17 cellular contexts compared by ENCODE assay signal in genomic region chr16:25036561-25036960, GRCh38. TPM values are rescaled to one million over a fixed set of nuclear protein-coding genes. Genes with fewer than 3 reads are reported as not detected.
DNase-seq lines count a peak whose midpoint lies in the region; ATAC-seq and TF ChIP-seq lines count a peak whose summit lies in the region.
"Had no signal": no experiment of that assay in that cellular context is flagged by ENCODE, and none has a peak within 500 bp of the region (broad histone marks: within the 10 kb centered on the region; RNA-seq: fewer than 3 reads in every experiment).

No MANE protein-coding gene starts in this region.

- H3K4me2 ChIP-seq in GM23338 = no peak overlapping the region
- no peak overlapping the region for H3K4me2 ChIP-seq in trophoblast cell (ENCODE audit: low read length)
- H3K4me2 ChIP-seq: KMS-11 had no signal

- H4K91ac ChIP-seq in trophoblast cell (ENCODE audit: low read depth, low read length) = no peak overlapping the region

- POLR2A ChIA-PET in Panc1 (lab: Charles Lee) = no interaction called here

- H2AFZ ChIP-seq in ACC112 (ENCODE audit: low read length, unreplicated experiment) (no peak overlapping the region), GM23338 (no peak overlapping the region), trophoblast cell (ENCODE audit: insufficient read depth, low read length, poor library complexity) (no peak overlapping the region)

- CTCF ChIA-PET in Panc1 (lab: Charles Lee) = no interaction called here

- ATAC-seq in GM23338 (no peak), Panc1 (no peak)
- ATAC-seq in activated T-cell treated with anti-CD3 and anti-CD28 coated beads, Interleukin-2, amount 50 U/mL, for 72 hours (replicated peaks in 1 of 2) = no peak

- H2BK5ac ChIP-seq in trophoblast cell (ENCODE audit: low read depth, low read length, poor library complexity) = no peak overlapping the region

- no peaks in the 10 kb centered on the region for H4K20me1 ChIP-seq in GM23338 (replicated peaks; ENCODE audit: insufficient read depth)

- no peak overlapping the region for H2BK12ac ChIP-seq in trophoblast cell (ENCODE audit: low read length)

- peaks cover 4% of the 10 kb centered on the region; the same call in 1 of the 2 replicates for H3F3A ChIP-seq in GM23338 (replicated peaks; ENCODE audit: low read depth)

- peak overlapping the region; percentile 20 for H3K9ac ChIP-seq in trophoblast cell (ENCODE audit: low read length)
- H3K9ac ChIP-seq: KMS-11 had no signal

- no peak overlapping the region for H3K4ac ChIP-seq in trophoblast cell (ENCODE audit: low read depth, low read length)

- TF ChIP-seq CTCF in GM23338 (conservative IDR thresholded peaks at IDR 0.05; ENCODE audit: low read depth in 2 of 2) (no peak), Panc1 (IDR thresholded peaks at IDR 0.05) (no peak), tibial artery (IDR thresholded peaks at IDR 0.05) (no peak)

- DNase-seq in GM23338 (ENCODE audit: low spot score) = no peak
- DNase-seq in Panc1 (ENCODE audit: low read depth, low spot score) = no peak
- no peak for DNase-seq in trophoblast cell
- DNase-seq in activated T-cell treated with anti-CD3 and anti-CD28 coated beads, Interleukin-2, amount 50 U/mL, for 72 hours = no peak
- no peak for DNase-seq in tibial artery
- no peak for DNase-seq in DMS79 (lab: John Stamatoyannopoulos, UW)
- DNase-seq: H7, NCI-H1048, NCI-H1417, NCI-H1694, NCI-H2029 treated with DMSO at 0.1 percent for 48 hours, NCI-H446 treated with DMSO at 0.1 percent for 48 hours, NCI-H526 had no signal

- H2BK120ac ChIP-seq in trophoblast cell (ENCODE audit: insufficient read depth, low read length, poor library complexity) = no peak overlapping the region

- in situ Hi-C loops in Panc1 (cut with HindIII; ENCODE audit: low pct_unique_long_range_greater_than_20kb, low sequenced_read_pairs) = no loop called here

- H3K9me2 ChIP-seq in GM23338 (ENCODE audit: insufficient read depth) = no peaks in the 10 kb centered on the region

- H3K79me1 ChIP-seq in trophoblast cell (ENCODE audit: low read length) = no peaks in the 10 kb centered on the region

- no peak overlapping the region for H3K18ac ChIP-seq in trophoblast cell (ENCODE audit: low read length)

- H3K4me1 ChIP-seq in ACC112 (ENCODE audit: control insufficient read depth, insufficient read depth, low read length, unreplicated experiment) = peaks cover 29% of the 10 kb centered on the region
- peaks cover 3% of the 10 kb centered on the region; the same call in 1 of the 2 replicates for H3K4me1 ChIP-seq in GM23338 (ENCODE audit: insufficient read depth)
- peaks cover 32% of the 10 kb centered on the region for H3K4me1 ChIP-seq in Panc1 (ENCODE audit: control insufficient read depth, insufficient read depth, low read length)
- peaks cover 0 to 5% of the 10 kb centered on the region in 2 experiments for H3K4me1 ChIP-seq in trophoblast cell (ENCODE audit: control insufficient read depth in 1 of 2, insufficient read depth in 2 of 2, low read length in 2 of 2)
- H3K4me1 ChIP-seq in tibial artery = peaks cover 0 to 28% (median 15%) of the 10 kb centered on the region in 4 donors

- H3K27ac ChIP-seq in ACC112 (ENCODE audit: low read depth, low read length) = peak overlapping the region; percentile 62; the same call in 1 of the 2 replicates
- H3K27ac ChIP-seq in GM23338 (ENCODE audit: low read depth) = no peak overlapping the region
- peak overlapping the region; percentile 81 for H3K27ac ChIP-seq in Panc1 (ENCODE audit: low read length)
- H3K27ac ChIP-seq in trophoblast cell (ENCODE audit: low read depth, low read length) = no peak overlapping the region
- H3K27ac ChIP-seq in tibial artery = no peak overlapping the region
- H3K27ac ChIP-seq: C4-2B, KMS-11 had no signal

- H3K4me3 Mint-ChIP-seq in GM23338 = no peak overlapping the region
- no peak overlapping the region for H3K4me3 Mint-ChIP-seq in activated T-cell treated with anti-CD3 and anti-CD28 coated beads, Interleukin-2, amount 50 U/mL, for 72 hours
- H3K4me3 Mint-ChIP-seq: B cell had no signal

- H3K4me3 ChIP-seq in ACC112 (ENCODE audit: low read depth, low read length) (no peak overlapping the region), GM23338 (no peak overlapping the region), Panc1 (ENCODE audit: low read depth in 2 of 2, low read length in 2 of 2) (no peak overlapping the region), trophoblast cell (ENCODE audit: low read depth, low read length) (no peak overlapping the region), tibial artery (no peak overlapping the region)

- H3K27me3 ChIP-seq in ACC112 (ENCODE audit: insufficient read depth, low read length) (no peaks in the 10 kb centered on the region), GM23338 (ENCODE audit: insufficient read depth) (no peaks in the 10 kb centered on the region), Panc1 (ENCODE audit: control insufficient read depth, insufficient read depth, low read length) (no peaks in the 10 kb centered on the region), trophoblast cell (ENCODE audit: insufficient read depth, low read length) (no peaks in the 10 kb centered on the region), tibial artery (no peaks in the 10 kb centered on the region)

- no peaks in the 10 kb centered on the region; the same call in 2 of the 3 replicates for H3K9me3 Mint-ChIP-seq in GM23338
- no peaks in the 10 kb centered on the region for H3K9me3 Mint-ChIP-seq in activated T-cell treated with anti-CD3 and anti-CD28 coated beads, Interleukin-2, amount 50 U/mL, for 72 hours

- peaks cover 3% of the 10 kb centered on the region for H3K79me2 ChIP-seq in ACC112 (ENCODE audit: control insufficient read depth, insufficient read depth, low read length, unreplicated experiment)
- H3K79me2 ChIP-seq in GM23338 (replicated peaks; ENCODE audit: insufficient read depth) = 0 out of 2 replicates have a peak, but pooled peaks cover 3% of the 10 kb centered on the region
- peaks cover 3% of the 10 kb centered on the region for H3K79me2 ChIP-seq in trophoblast cell (ENCODE audit: control insufficient read depth, insufficient read depth, low read length, poor library complexity)

- no peaks in the 10 kb centered on the region for H3K36me3 ChIP-seq in ACC112 (ENCODE audit: insufficient read depth, low read length)
- H3K36me3 ChIP-seq in GM23338 (ENCODE audit: insufficient read depth) = no peaks in the 10 kb centered on the region
- H3K36me3 ChIP-seq in Panc1 (ENCODE audit: control insufficient read depth, insufficient read depth, low read length) = no peaks in the 10 kb centered on the region
- H3K36me3 ChIP-seq in trophoblast cell (ENCODE audit: control insufficient read depth in 1 of 2, insufficient read depth in 2 of 2, low read length in 2 of 2) = no peaks in the 10 kb centered on the region
- no peaks in the 10 kb centered on the region for H3K36me3 ChIP-seq in tibial artery

- H3K14ac ChIP-seq in trophoblast cell (ENCODE audit: low read length) = no peak overlapping the region

- peaks cover 13% of the 10 kb centered on the region; the same call in 2 of the 3 replicates for H3K4me1 Mint-ChIP-seq in GM23338
- H3K4me1 Mint-ChIP-seq in activated T-cell treated with anti-CD3 and anti-CD28 coated beads, Interleukin-2, amount 50 U/mL, for 72 hours (ENCODE audit: low read depth) = peaks cover 34% of the 10 kb centered on the region

- H3K27ac Mint-ChIP-seq in GM23338 = peak overlapping the region; percentile 50; the same call in 1 of the 2 replicates
- no peak overlapping the region for H3K27ac Mint-ChIP-seq in activated T-cell treated with anti-CD3 and anti-CD28 coated beads, Interleukin-2, amount 50 U/mL, for 72 hours
- H3K27ac Mint-ChIP-seq: B cell had no signal

- H4K12ac ChIP-seq in trophoblast cell (ENCODE audit: low read depth, low read length) = no peak overlapping the region

- no peak overlapping the region for H4K8ac ChIP-seq in trophoblast cell (ENCODE audit: low read depth, low read length)

- H3K27me3 Mint-ChIP-seq in GM23338 (ENCODE audit: insufficient read depth, low read depth, poor library complexity) = peaks cover 9% of the 10 kb centered on the region
- H3K27me3 Mint-ChIP-seq in activated T-cell treated with anti-CD3 and anti-CD28 coated beads, Interleukin-2, amount 50 U/mL, for 72 hours (ENCODE audit: low read depth) = no peaks in the 10 kb centered on the region
- H3K27me3 Mint-ChIP-seq: B cell had no signal

- H3K9me3 ChIP-seq in Panc1 (ENCODE audit: control insufficient read depth, insufficient read depth, low read depth, low read length) = no peaks in the 10 kb centered on the region
- H3K9me3 ChIP-seq in trophoblast cell (ENCODE audit: insufficient read depth, low read depth, low read length) = no peaks in the 10 kb centered on the region
- H3K9me3 ChIP-seq in tibial artery = no peaks in the 10 kb centered on the region

- intact Hi-C loops in Panc1 (cut with micrococcal nuclease; ENCODE audit: unreplicated experiment) = no loop called here
- intact Hi-C loops in tibial artery (cut with DNase I; ENCODE audit: low total_unique reads) = no loop called here

- H2AK5ac ChIP-seq in trophoblast cell (ENCODE audit: low read length) = no peak overlapping the region

- H3K36me3 Mint-ChIP-seq in GM23338 (ENCODE audit: low read depth) = no peaks in the 10 kb centered on the region; the same call in 2 of the 3 replicates
- no peaks in the 10 kb centered on the region for H3K36me3 Mint-ChIP-seq in activated T-cell treated with anti-CD3 and anti-CD28 coated beads, Interleukin-2, amount 50 U/mL, for 72 hours (ENCODE audit: insufficient read depth in 2 of 2)

- no CpG with 5 or more reads among the region's 3 CpGs for WGBS in trophoblast cell (ENCODE audit: extremely low coverage, insufficient coverage, insufficient read length)

- H3K23ac ChIP-seq in trophoblast cell (ENCODE audit: low read length) = no peak overlapping the region

- no TSS peak for BruUV-seq in Panc1 (replicated peaks; lab: Mats Ljungman, UMichigan)

TF ChIP-seq in GM23338, 12 proteins besides CTCF, POLR2A, EP300 and RAD21:
- TF ChIP-seq ZNF114 (CRISPR knock-in tag; IDR thresholded peaks at IDR 0.05) (no peak), POLR2AphosphoS5 (IDR thresholded peaks at IDR 0.05; ENCODE audit: low read depth) (no peak), ZNF331 (CRISPR knock-in tag; IDR thresholded peaks at IDR 0.05; ENCODE audit: low read depth) (no peak), CREB1 (CRISPR knock-in tag; IDR thresholded peaks at IDR 0.05; ENCODE audit: low read depth) (no peak), JUNB (IDR thresholded peaks at IDR 0.05; ENCODE audit: unreplicated experiment) (no peak), NANOG (IDR thresholded peaks at IDR 0.05; ENCODE audit: borderline replicate concordance) (no peak), STAT1 (IDR thresholded peaks at IDR 0.05; ENCODE audit: unreplicated experiment) (no peak)

RNA-seq across cellular contexts. Expression of gene ARHGAP17, which starts 21.4 kb away (rescaled TPM):
- total RNA-seq in GM23338 (2014; rRNA removed; shearing (Covaris generic)) = 59.0 and 85.5 TPM in 2 replicates
- polyA plus RNA-seq in GM23338 (2016; fragmentation: Nextera tagmentation; extraction: Ambion mirVana) = 40.0 and 40.6 TPM in 2 replicates
- total RNA-seq in Panc1 (2021; ENCODE audit: unreplicated experiment) = 113 TPM
- polyA plus RNA-seq in Panc1 (2012; ENCODE audit: insufficient read length) = 75.4 TPM
- polyA plus RNA-seq in trophoblast cell (2013) = 56.6 and 59.3 TPM in 2 replicates
- total RNA-seq in activated T-cell treated with anti-CD3 and anti-CD28 coated beads, Interleukin-2, amount 50 U/mL, for 72 hours = 10 to 100 TPM; 66.8 to 70.9 TPM

Comparison
In these comparisons a context has a peak if more than half of its experiments do, and no peak if none do; other contexts are left out.
1. H3K27ac ChIP-seq: peak in ACC112 (single experiment) and Panc1 (single experiment); none in GM23338 (single experiment), trophoblast cell (single experiment) and tibial artery (0 of 2).